Comparison of ENCODE assay signal across 29 cellular contexts in the genomic region with DNA sequence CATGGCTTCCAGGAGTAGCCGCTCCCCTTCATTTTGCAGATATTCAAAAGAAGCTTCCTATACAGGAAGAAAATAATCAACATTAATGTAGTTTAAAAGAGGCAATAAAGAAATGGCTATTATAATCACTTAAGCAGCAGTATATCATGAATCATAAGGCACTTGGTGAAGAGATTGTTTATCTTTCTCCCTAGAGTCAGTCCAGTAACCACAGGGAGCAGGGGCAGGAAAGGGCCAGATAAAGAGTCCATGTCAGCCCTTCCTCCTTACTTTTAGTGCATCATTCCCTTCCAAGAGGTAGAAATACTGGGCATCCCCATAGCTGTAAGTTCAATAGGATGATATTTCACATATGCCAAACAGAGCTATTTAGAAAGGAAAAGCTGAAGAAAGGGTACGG.
DNase-seq lines count a peak whose midpoint lies in the region; ATAC-seq, FAIRE-seq and TF ChIP-seq lines count a peak whose summit lies in the region.
"Had no signal": no experiment of that assay in that cellular context is flagged by ENCODE, and none has a peak within 500 bp of the region (broad histone marks: within the 10 kb centered on the region; RNA-seq: fewer than 3 reads in every experiment).

No MANE protein-coding gene starts in this region.

- H3K9me3 ChIP-seq in K562 (replicated peaks; ENCODE audit: control insufficient read depth, insufficient read depth, low read depth, low read length), result no peaks in the 10 kb centered on the region
- no peaks in the 10 kb centered on the region for H3K9me3 ChIP-seq in upper lobe of left lung
- no peaks in the 10 kb centered on the region for H3K9me3 ChIP-seq in lower lobe of right lung
- H3K9me3 ChIP-seq: BE2C, colonic mucosa, esophagus squamous epithelium, right atrium auricular region, transverse colon had no signal

- TF ChIP-seq POLR2A in K562 (conservative IDR thresholded peaks at IDR 0.05) (no peak), upper lobe of left lung (IDR thresholded peaks at IDR 0.05) (no peak)

- POLR2A ChIA-PET in K562 (lab: Yijun Ruan, JAX), result no interaction called here

- 96% methylated on average over 2 of the region's 2 CpGs for WGBS in K562 (ENCODE audit: insufficient coverage, low coverage, missing lambda C conversion rate)
- WGBS in upper lobe of left lung, 2 donors, result 95% methylated on average over 2 of the region's 2 CpGs

- no peak for TF ChIP-seq CTCF in K562 (IDR thresholded peaks at IDR 0.05 in 2 of 3, conservative IDR thresholded peaks at IDR 0.05 in 1 of 3; ENCODE audit: insufficient read depth in 2 of 3, low read depth in 1 of 3, low read length in 3 of 3)
- TF ChIP-seq CTCF in upper lobe of left lung (IDR thresholded peaks at IDR 0.05), result no peak
- no peak for TF ChIP-seq CTCF in lower lobe of right lung (IDR thresholded peaks at IDR 0.05)

- FAIRE-seq in K562 (lab: Jason Lieb, UNC), result no peak
- FAIRE-seq: bronchial epithelial cell had no signal

- no peak overlapping the region for H3K9ac ChIP-seq in K562 (ENCODE audit: insufficient read depth in 1 of 2, low read depth in 2 of 2, low read length in 2 of 2)
- H3K9ac ChIP-seq: neural progenitor cell had no signal

- BruUV-seq in K562 (replicated peaks; lab: Mats Ljungman, UMichigan), result no TSS peak

- CTCF ChIA-PET in K562 (lab: Yijun Ruan, JAX; ENCODE audit: low intra/inter-chr PET ratio), result no interaction called here

- H3K79me2 ChIP-seq in K562 (ENCODE audit: control insufficient read depth, insufficient read depth, low read length), result no peaks in the 10 kb centered on the region

- no peak overlapping the region for H2AFZ ChIP-seq in K562 (ENCODE audit: low read depth, low read length)
- H2AFZ ChIP-seq: neural progenitor cell had no signal

- ATAC-seq in K562 (no peak), upper lobe of left lung (ENCODE audit: low FRiP score in 2 of 2) (no peak), lower lobe of right lung (no peak)
- ATAC-seq: activated CD4-positive, CD25-positive, alpha-beta regulatory T cell treated with anti-CD3 and anti-CD28 coated beads, Interleukin-2, amount 50 U/mL, for 24 hours; activated CD8-positive, alpha-beta T cell treated with anti-CD3 and anti-CD28 coated beads for 36 hours; activated naive CD8-positive, alpha-beta T cell treated with anti-CD3 and anti-CD28 coated beads, Interleukin-2, amount 50 U/mL, for 24 hours had no signal

- intact Hi-C loops in K562 (cut with micrococcal nuclease) (no loop called here), lower lobe of right lung (cut with DNase I) (no loop called here)

- peak; percentile 19 for DNase-seq in Caki2 (ENCODE audit: low read depth)
- peak; percentile 26 for DNase-seq in LHCN-M2 (ENCODE audit: low read depth)
- no peak for DNase-seq in K562 (ENCODE audit: extremely low read depth in 1 of 4, low spot score in 3 of 4)
- DNase-seq in hepatic stellate cell (ENCODE audit: low spot score), result peak; percentile 23
- no peak for DNase-seq in effector CD4-positive, alpha-beta T cell
- no peak for DNase-seq in upper lobe of left lung
- no peak for DNase-seq in NAMALWA (ENCODE audit: low spot score)
- no peak for DNase-seq in lower lobe of right lung
- DNase-seq: activated CD8-positive, alpha-beta T cell treated with anti-CD3 and anti-CD28 coated beads for 36 hours; activated effector memory CD4-positive, alpha-beta T cell treated with Interleukin-2 at 50 U/mL for 16 hours; activated naive CD8-positive, alpha-beta T cell treated with anti-CD3 and anti-CD28 coated beads, Interleukin-2, amount 50 U/mL, for 24 hours; BE2C; CD8-positive, alpha-beta memory T cell; colonic mucosa; DMS153; esophagus squamous epithelium; GF-D8; H9; KBM-7; mesendoderm; MV-4-11; NCI-H510A; OCI-M1; transverse colon had no signal

- peaks cover 95% of the 10 kb centered on the region for H3K36me3 ChIP-seq in K562 (ENCODE audit: control insufficient read depth, insufficient read depth, low read length)
- peaks cover 6 to 55% (median 21%) of the 10 kb centered on the region in 4 donors for H3K36me3 ChIP-seq in upper lobe of left lung
- peaks cover 77% of the 10 kb centered on the region for H3K36me3 ChIP-seq in lower lobe of right lung
- H3K36me3 ChIP-seq: colonic mucosa had no signal

- H3K27ac ChIP-seq in K562 (ENCODE audit: extremely low read depth, low read depth, low read length) (no peak overlapping the region), upper lobe of left lung (no peak overlapping the region), lower lobe of right lung (no peak overlapping the region)
- H3K27ac ChIP-seq: colonic mucosa, esophagus squamous epithelium, neural progenitor cell, right atrium auricular region, SK-N-MC, transverse colon had no signal

- no peak for TF ChIP-seq EP300 in K562 (IDR thresholded peaks at IDR 0.05; ENCODE audit: low read length)
- no peak for TF ChIP-seq EP300 in upper lobe of left lung (IDR thresholded peaks at IDR 0.05)

- no peaks in the 10 kb centered on the region for H3K27me3 ChIP-seq in K562 (ENCODE audit: control insufficient read depth in 2 of 2, insufficient read depth in 2 of 2, low read length in 2 of 2)
- no peaks in the 10 kb centered on the region for H3K27me3 ChIP-seq in upper lobe of left lung
- no peaks in the 10 kb centered on the region for H3K27me3 ChIP-seq in lower lobe of right lung (ENCODE audit: low read depth)
- H3K27me3 ChIP-seq: BE2C, colonic mucosa, esophagus squamous epithelium, neural progenitor cell, right atrium auricular region, transverse colon had no signal

- no peaks in the 10 kb centered on the region for H4K20me1 ChIP-seq in K562 (replicated peaks; ENCODE audit: control insufficient read depth, insufficient read depth, low read length)

- TF ChIP-seq RAD21 in K562 (CRISPR knock-in tag; conservative IDR thresholded peaks at IDR 0.05 in 1 of 2, IDR thresholded peaks at IDR 0.05 in 1 of 2), result no peak

- H3K4me3 ChIP-seq in K562 (no peak overlapping the region), upper lobe of left lung (no peak overlapping the region), lower lobe of right lung (no peak overlapping the region)
- H3K4me3 ChIP-seq: colonic mucosa, esophagus squamous epithelium, neural progenitor cell, right atrium auricular region, SK-N-MC, transverse colon had no signal

- H3K9me1 ChIP-seq in K562 (ENCODE audit: control insufficient read depth, insufficient read depth, low read length), result no peaks in the 10 kb centered on the region

- no peaks in the 10 kb centered on the region for H3K4me1 ChIP-seq in K562 (replicated peaks in 1 of 2; ENCODE audit: control insufficient read depth in 2 of 2, insufficient read depth in 2 of 2, low read length in 2 of 2)
- H3K4me1 ChIP-seq in upper lobe of left lung, result no peaks in the 10 kb centered on the region
- no peaks in the 10 kb centered on the region for H3K4me1 ChIP-seq in lower lobe of right lung
- H3K4me1 ChIP-seq: BE2C, colonic mucosa, esophagus squamous epithelium, neural progenitor cell, right atrium auricular region, transverse colon had no signal

- no peak overlapping the region for H3K4me2 ChIP-seq in K562 (ENCODE audit: insufficient read depth, low read length)
- H3K4me2 ChIP-seq: neural progenitor cell had no signal

- in situ Hi-C loops in Caki2 (cut with HindIII; ENCODE audit: low pct_unique_long_range_greater_than_20kb, low sequenced_read_pairs), result no loop called here
- in situ Hi-C loops in K562 (cut with MboI), result no loop called here

TF ChIP-seq in K562, 482 proteins besides CTCF, POLR2A, EP300 and RAD21:
- TF ChIP-seq SLC30A9 (CRISPR knock-in tag; IDR thresholded peaks at IDR 0.05) (no peak), ZNF431 (CRISPR knock-in tag; IDR thresholded peaks at IDR 0.05) (no peak), ZNF384 (IDR thresholded peaks at IDR 0.05; ENCODE audit: low read depth, low read length) (no peak), FOSL1 (tag; conservative IDR thresholded peaks at IDR 0.05) (peak; percentile 23; the same call in 1 of the 2 replicates), POLR2G (IDR thresholded peaks at IDR 0.05; ENCODE audit: low read depth, low read length) (no peak), BDP1 (IDR thresholded peaks at IDR 0.05; ENCODE audit: insufficient read depth, insufficient read length) (no peak)
TF ChIP-seq in K562: peak in this region for 1.

Comparison
In these comparisons a context has a peak if more than half of its experiments do, and no peak if none do; other contexts are left out.
1. DNase-seq: peak in Caki2 (single experiment), LHCN-M2 (single experiment) and hepatic stellate cell (single experiment); none in K562 (0 of 4), effector CD4-positive, alpha-beta T cell (single experiment), upper lobe of left lung (0 of 2), NAMALWA (single experiment) and lower lobe of right lung (single experiment).